Comparison of ENCODE assay signal across 8 cellular contexts in genomic region chrX:106769288-106769687, GRCh38. TPM values are rescaled to one million over a fixed set of nuclear protein-coding genes. Genes with fewer than 3 reads are reported as not detected.
"Had no signal": no experiment of that assay in that cellular context is flagged by ENCODE, and none has a peak within 500 bp of the region (broad histone marks: within the 10 kb centered on the region; RNA-seq: fewer than 3 reads in every experiment).

No MANE protein-coding gene starts in this region.

RNA-seq across cellular contexts. Expression of gene RNF128, which starts 42.8 kb away (rescaled TPM):
- total RNA-seq: naive thymus-derived CD8-positive, alpha-beta T cell; natural killer cell; natural killer cell treated with Interleukin-12 subunit alpha and Interleukin-12 subunit beta and Interleukin-15 and Interleukin-18, amount 100 ng/mL, for 72 hours; neural crest cell; osteocyte; posterior vena cava; pulmonary artery endothelial cell had no signal
- polyA plus RNA-seq: naive thymus-derived CD8-positive, alpha-beta T cell; spleen had no signal
